ENCODE assay signal across 8 cellular contexts in genomic region chr22:36419177-36419911, GRCh38. TPM values are rescaled to one million over a fixed set of nuclear protein-coding genes. Genes with fewer than 3 reads are reported as not detected.
DNase-seq lines count a peak whose midpoint lies in the region; ATAC-seq and TF ChIP-seq lines count a peak whose summit lies in the region.

No MANE protein-coding gene starts in this region.

- no peaks in the 10 kb centered on the region for H3K9me3 ChIP-seq in Panc1 (ENCODE audit: control insufficient read depth, insufficient read depth, low read depth, low read length)
- H3K9me3 ChIP-seq in osteoblast (ENCODE audit: low read depth, low read length) = no peaks in the 10 kb centered on the region

- in situ Hi-C loops in Panc1 (cut with HindIII; ENCODE audit: low pct_unique_long_range_greater_than_20kb, low sequenced_read_pairs) = no loop called here

- CTCF ChIA-PET in Panc1 (lab: Charles Lee) = no interaction called here

- H3K79me2 ChIP-seq in osteoblast (ENCODE audit: insufficient read depth, low read length) = no peaks in the 10 kb centered on the region

- intact Hi-C loops in Panc1 (cut with micrococcal nuclease; ENCODE audit: unreplicated experiment) = no loop called here

- H3K27ac ChIP-seq in Panc1 (ENCODE audit: low read length) (peak overlapping the region; percentile 36), osteoblast (ENCODE audit: low read depth, low read length) (peak overlapping the region; percentile 20)

- H3K4me3 ChIP-seq in Panc1 (ENCODE audit: low read depth in 2 of 2, low read length in 2 of 2) = no peak overlapping the region
- peak overlapping the region; percentile 24 for H3K4me3 ChIP-seq in osteoblast (ENCODE audit: insufficient read depth, low read length)

- H3K4me1 ChIP-seq in Panc1 (ENCODE audit: control insufficient read depth, insufficient read depth, low read length) (peaks cover 11% of the 10 kb centered on the region), osteoblast (ENCODE audit: insufficient read depth, low read length) (peaks cover 16% of the 10 kb centered on the region)

- no peak for TF ChIP-seq CTCF in Panc1 (IDR thresholded peaks at IDR 0.05)
- TF ChIP-seq CTCF in osteoblast (IDR thresholded peaks at IDR 0.05; ENCODE audit: extremely low read depth, low read depth, low read length) = no peak

- no peaks in the 10 kb centered on the region for H4K20me1 ChIP-seq in osteoblast (ENCODE audit: insufficient read depth, low read length)

- ATAC-seq in GM21447 (IDR thresholded peaks at IDR 0.05; ENCODE audit: unreplicated experiment) (peak; percentile 66), Panc1 (peak; percentile 44), GM21619 (IDR thresholded peaks at IDR 0.05; ENCODE audit: unreplicated experiment) (no peak)

- no peaks in the 10 kb centered on the region for H3K27me3 ChIP-seq in Panc1 (ENCODE audit: control insufficient read depth, insufficient read depth, low read length)
- H3K27me3 ChIP-seq in osteoblast (ENCODE audit: insufficient read depth, low read length) = no peaks in the 10 kb centered on the region

- peak overlapping the region; percentile 71 for H2AFZ ChIP-seq in osteoblast (ENCODE audit: low read length)

- H3K4me2 ChIP-seq in osteoblast (ENCODE audit: insufficient read depth, low read length) = peak overlapping the region; percentile 52

- POLR2A ChIA-PET in Panc1 (lab: Charles Lee) = interaction anchor here (0.7 kb wide), 1 partner anchor 91 kb away, joined by 3 read pairs; no protein-coding TSS in a partner anchor

- no TSS peak for BruUV-seq in Panc1 (replicated peaks; lab: Mats Ljungman, UMichigan)

- H3K36me3 ChIP-seq in Panc1 (ENCODE audit: control insufficient read depth, insufficient read depth, low read length) = no peaks in the 10 kb centered on the region
- no peaks in the 10 kb centered on the region for H3K36me3 ChIP-seq in osteoblast (ENCODE audit: insufficient read depth, low read length)

- DNase-seq in Panc1 (ENCODE audit: low read depth, low spot score) (no peak), fibroblast of peridontal ligament (ENCODE audit: extremely low read depth) (peak; percentile 93), osteoblast (ENCODE audit: insufficient read length, low spot score, missing footprints) (peak; percentile 80)
- no peak for DNase-seq in stimulated activated CD4-positive, alpha-beta T cell treated with anti-CD3 and anti-CD28 coated beads, Interleukin-4, amount 100 ng/mL, for 4 hours
- no peak for DNase-seq in NK-92 treated with Interleukin-12 subunit alpha and Interleukin-12 subunit beta, amount 100 ng/mL, for 24 hours (lab: John Stamatoyannopoulos, UW)
- DNase-seq in activated effector memory CD4-positive, alpha-beta T cell treated with anti-CD3 and anti-CD28 coated beads, Interleukin-2, amount 50 U/mL, for 16 hours = no peak

RNA-seq across cellular contexts. Expression of gene MYH9, which starts 31.6 kb away (rescaled TPM):
- total RNA-seq in Panc1 (2021; ENCODE audit: unreplicated experiment) (788 TPM), osteoblast (796 and 964 TPM in 2 replicates)
- polyA plus RNA-seq in Panc1 (2012; ENCODE audit: insufficient read length) = 1,068 TPM

Comparison
In these comparisons a context has a peak if more than half of its experiments do, and no peak if none do; other contexts are left out.
1. DNase-seq: peak in fibroblast of peridontal ligament (single experiment) and osteoblast (single experiment); none in Panc1 (single experiment), stimulated activated CD4-positive, alpha-beta T cell treated with anti-CD3 and anti-CD28 coated beads, Interleukin-4, amount 100 ng/mL, for 4 hours (0 of 2), NK-92 treated with Interleukin-12 subunit alpha and Interleukin-12 subunit beta, amount 100 ng/mL, for 24 hours (single experiment) and activated effector memory CD4-positive, alpha-beta T cell treated with anti-CD3 and anti-CD28 coated beads, Interleukin-2, amount 50 U/mL, for 16 hours (single experiment).